In genomic region chr1:109136766-109137165, GRCh38 we compare ENCODE assay signal across 18 cellular contexts. TPM values are rescaled to one million over a fixed set of nuclear protein-coding genes. Genes with fewer than 3 reads are reported as not detected.
DNase-seq lines count a peak whose midpoint lies in the region; FAIRE-seq and TF ChIP-seq lines count a peak whose summit lies in the region.
"Had no signal": no experiment of that assay in that cellular context is flagged by ENCODE, and none has a peak within 500 bp of the region (broad histone marks: within the 10 kb centered on the region; RNA-seq: fewer than 3 reads in every experiment).

No MANE protein-coding gene starts in this region.

- no peaks in the 10 kb centered on the region for H3K79me2 ChIP-seq in H1 (ENCODE audit: control insufficient read depth in 1 of 2, insufficient read depth in 2 of 2, low read length in 2 of 2)

- CTCF ChIA-PET in H1 (lab: Charles Lee; ENCODE audit: partially characterized antibody) = no interaction called here

- no peaks in the 10 kb centered on the region for H3K79me1 ChIP-seq in H1 (ENCODE audit: low read depth, low read length)

- H3K27ac ChIP-seq in Peyer's patch (peak overlapping the region in 3 of 4 donors; percentile 72 to 88 (median 87)), H1 (ENCODE audit: low read depth, low read length) (no peak overlapping the region), transverse colon (peak overlapping the region; percentile 76 to 90 (median 88))
- H3K27ac ChIP-seq: HL-60 had no signal

- H3K36me3 ChIP-seq in Peyer's patch = no peaks in the 10 kb centered on the region
- H3K36me3 ChIP-seq in H1 (ENCODE audit: control insufficient read depth in 2 of 4, insufficient read depth in 4 of 4, low read length in 3 of 4) = no peaks in the 10 kb centered on the region
- H3K36me3 ChIP-seq in transverse colon = no peaks in the 10 kb centered on the region
- H3K36me3 ChIP-seq: BE2C had no signal

- H3K27me3 ChIP-seq in Peyer's patch (no peaks in the 10 kb centered on the region), H1 (replicated peaks in 1 of 4; ENCODE audit: control insufficient read depth in 3 of 4, extremely low read depth in 1 of 4, insufficient read depth in 3 of 4, low read length in 3 of 4) (no peaks in the 10 kb centered on the region), transverse colon (no peaks in the 10 kb centered on the region)
- H3K27me3 ChIP-seq: BE2C had no signal

- no peak for TF ChIP-seq EP300 in H1 (IDR thresholded peaks at IDR 0.05; ENCODE audit: borderline replicate concordance in 1 of 2, low read depth in 2 of 2, low read length in 2 of 2)
- peak; percentile 66 for TF ChIP-seq EP300 in transverse colon (IDR thresholded peaks at IDR 0.05; ENCODE audit: low read depth)

- H2BK120ac ChIP-seq in H1 (replicated peaks; ENCODE audit: low read depth, low read length) = no peak overlapping the region

- peak overlapping the region in 2 of 3 experiments; percentile 65 to 82 for H3K27ac Mint-ChIP-seq in nephron
- H3K27ac Mint-ChIP-seq: H9 had no signal

- H3K4me3 ChIP-seq in Peyer's patch (peak overlapping the region in 1 of 4 donors; percentile 14), H1 (ENCODE audit: extremely low read depth in 1 of 4, insufficient read depth in 2 of 4, low read depth in 3 of 4, low read length in 4 of 4) (no peak overlapping the region), transverse colon (no peak overlapping the region)

- TF ChIP-seq POLR2A in Peyer's patch (IDR thresholded peaks at IDR 0.05) = no peak
- TF ChIP-seq POLR2A in H1 (IDR thresholded peaks at IDR 0.05; ENCODE audit: control extremely low read depth in 1 of 2, low read depth in 2 of 2, low read length in 2 of 2) = no peak
- TF ChIP-seq POLR2A in transverse colon (IDR thresholded peaks at IDR 0.05) = no peak

- no peak for TF ChIP-seq CTCF in Peyer's patch (IDR thresholded peaks at IDR 0.05)
- TF ChIP-seq CTCF in H1 (IDR thresholded peaks at IDR 0.05; ENCODE audit: control extremely low read depth in 1 of 3, insufficient read depth in 1 of 3, low read depth in 1 of 3, low read length in 3 of 3) = no peak
- no peak for TF ChIP-seq CTCF in nephron (IDR thresholded peaks at IDR 0.05; ENCODE audit: unreplicated experiment in 3 of 3)
- no peak for TF ChIP-seq CTCF in transverse colon (IDR thresholded peaks at IDR 0.05)

- no peak overlapping the region; the same call in 1 of the 2 replicates for H4K8ac ChIP-seq in H1 (ENCODE audit: extremely low read depth, insufficient read depth, low read length)

- DNase-seq in Peyer's patch = peak in 1 of 3 donors; percentile 53
- DNase-seq in H1 (ENCODE audit: low read depth in 1 of 2, low spot score in 2 of 2) = no peak
- DNase-seq in transverse colon = peak; percentile 37
- DNase-seq in SIG-M5 (lab: John Stamatoyannopoulos, UW) = no peak
- DNase-seq in midbrain (lab: John Stamatoyannopoulos, UW) = no peak
- no peak for DNase-seq in LoVo (ENCODE audit: low spot score)
- DNase-seq: BE2C, DMS79, H9, KG1, NCI-H1092 treated with DMSO at 0.1 percent for 48 hours, NCI-H1436 treated with DMSO at 0.1 percent for 48 hours, NCI-H1930, NCI-H2227 treated with DMSO at 0.1 percent for 48 hours, NCI-H510A treated with DMSO at 0.1 percent for 48 hours, OCI-M1 had no signal

- WGBS in H1 (ENCODE audit: extremely low coverage in 1 of 2, insufficient coverage in 1 of 2, insufficient read length in 1 of 2, insufficient replicate concordance in 2 of 2, low coverage in 1 of 2, low lambda C conversion rate in 2 of 2, missing lambda C conversion rate in 1 of 2), 2 experiments = 82% methylated on average over 6 of the region's 6 CpGs; no CpG with 5 or more reads in 1 of the 2 experiments
- WGBS in transverse colon (ENCODE audit: low coverage in 1 of 2), 2 donors = 44 to 51% methylated on average over 3 to 6 of the region's 6 CpGs

- in situ Hi-C loops in transverse colon (cut with MboI; ENCODE audit: low pct_ligation_motif_present in 1 of 4, low pct_unique_long_range_greater_than_20kb in 1 of 4, low sequenced_read_pairs in 3 of 4) = no loop called here

- H3K23ac ChIP-seq in H1 (ENCODE audit: insufficient read length) = no peak overlapping the region

- no peak overlapping the region for H2AK5ac ChIP-seq in H1 (ENCODE audit: low read depth, low read length)

- no peaks in the 10 kb centered on the region for H3K27me3 Mint-ChIP-seq in nephron (ENCODE audit: low read depth)

- no peak overlapping the region for H4K91ac ChIP-seq in H1 (replicated peaks; ENCODE audit: insufficient read length, low read length)

- H3K9ac ChIP-seq in H1 (replicated peaks in 1 of 4; ENCODE audit: extremely low read depth in 1 of 4, low read depth in 3 of 4, low read length in 3 of 4) = no peak overlapping the region

- no peak for FAIRE-seq in H1 (lab: Jason Lieb, UNC)

- no peak overlapping the region for H3K18ac ChIP-seq in H1 (ENCODE audit: extremely low read depth, low read length)

- H3K4me1 ChIP-seq in Peyer's patch = peaks cover 0 to 27% (median 3%) of the 10 kb centered on the region in 4 donors
- H3K4me1 ChIP-seq in H1 (replicated peaks in 1 of 4; ENCODE audit: control insufficient read depth in 3 of 4, insufficient read depth in 4 of 4, low read length in 3 of 4) = no peaks in the 10 kb centered on the region
- H3K4me1 ChIP-seq in transverse colon = peaks cover 3 to 57% (median 35%) of the 10 kb centered on the region in 4 donors

- no peak overlapping the region for H3K4me2 ChIP-seq in H1 (ENCODE audit: insufficient read depth in 1 of 2, low read depth in 2 of 2, low read length in 2 of 2)

- no peaks in the 10 kb centered on the region for H4K20me1 ChIP-seq in H1 (replicated peaks in 1 of 2; ENCODE audit: control insufficient read depth in 1 of 2, insufficient read depth in 2 of 2, low read length in 2 of 2)

- H3K23me2 ChIP-seq in H1 (ENCODE audit: low read depth, low read length) = no peaks in the 10 kb centered on the region

- no peak overlapping the region; the same call in 1 of the 2 replicates for H2AFZ ChIP-seq in H1 (ENCODE audit: low read length)

- H2BK5ac ChIP-seq in H1 (ENCODE audit: low read depth, low read length) = no peak overlapping the region

- no peak overlapping the region for H3K4ac ChIP-seq in H1 (replicated peaks; ENCODE audit: insufficient read length, low read depth, low read length)

- no peak for TF ChIP-seq RAD21 in H1 (IDR thresholded peaks at IDR 0.05 in 1 of 2, conservative IDR thresholded peaks at IDR 0.05 in 1 of 2; ENCODE audit: low read depth in 2 of 2, low read length in 2 of 2)

- POLR2A ChIA-PET in H1 (lab: Charles Lee; ENCODE audit: partially characterized antibody) = no interaction called here

- H3K56ac ChIP-seq in H1 (replicated peaks; ENCODE audit: insufficient read length, low read depth, low read length) = no peak overlapping the region

- no peak overlapping the region for H2BK12ac ChIP-seq in H1 (ENCODE audit: low read depth, low read length)

- H3K9me3 ChIP-seq in Peyer's patch (no peaks in the 10 kb centered on the region), H1 (ENCODE audit: insufficient read depth in 2 of 2, low read depth in 1 of 2, low read length in 1 of 2) (no peaks in the 10 kb centered on the region), transverse colon (no peaks in the 10 kb centered on the region)
- H3K9me3 ChIP-seq: BE2C had no signal

- intact Hi-C loops in transverse colon (cut with DNase I; ENCODE audit: low total_unique reads) = no loop called here

- peak overlapping the region; percentile 88 for H3K14ac ChIP-seq in H1 (ENCODE audit: insufficient read length)

- H2BK15ac ChIP-seq in H1 (ENCODE audit: low read length) = no peak overlapping the region

- no peak overlapping the region for H3K4me3 Mint-ChIP-seq in nephron
- H3K4me3 Mint-ChIP-seq: H9 had no signal

- no peaks in the 10 kb centered on the region for H3K36me3 Mint-ChIP-seq in nephron (ENCODE audit: low read depth)

- no peak overlapping the region for H2BK20ac ChIP-seq in H1 (ENCODE audit: low read length)

- H3K9me3 Mint-ChIP-seq in nephron = no peaks in the 10 kb centered on the region
- H3K9me3 Mint-ChIP-seq: H9 had no signal

- no peak overlapping the region for H4K5ac ChIP-seq in H1 (ENCODE audit: insufficient read length, low read depth, low read length)

- H3K4me1 Mint-ChIP-seq in nephron = peaks cover 12% of the 10 kb centered on the region
- H3K4me1 Mint-ChIP-seq: H9 had no signal

TF ChIP-seq in H1, 55 proteins besides CTCF, POLR2A, EP300 and RAD21:
- no peak for TF ChIP-seq NRF1 (IDR thresholded peaks at IDR 0.05; ENCODE audit: low read depth, low read length)
- no peak for TF ChIP-seq BACH1 (IDR thresholded peaks at IDR 0.05; ENCODE audit: low read length)
- no peak for TF ChIP-seq POLR2AphosphoS5 (IDR thresholded peaks at IDR 0.05; ENCODE audit: low read depth, low read length)
- no peak for TF ChIP-seq SIX5 (IDR thresholded peaks at IDR 0.05; ENCODE audit: low read depth, low read length)

RNA-seq across cellular contexts. Expression of gene ELAPOR1, which starts 22.9 kb away (rescaled TPM):
- total RNA-seq in Peyer's patch = 100 to 1,000 TPM in 2 of 4 donors, 10 to 100 TPM in 2; 57.8 to 138 (median 98.0) TPM
- total RNA-seq in H1 (2021; fragmentation: NEBNext Ultra II Directional; extraction: Animal tissue kit (Norgen Biotek cat#: 25700)) = 1.2 TPM in 2 replicates
- 2.5 and 3.1 TPM in 2 replicates for polyA plus RNA-seq in H1 (2011; rRNA removed)
- polyA plus RNA-seq in H1 (2011; cell fraction: cytosol; rRNA removed) = 2.5 TPM
- 4.4 TPM for polyA plus RNA-seq in H1 (2011; cell fraction: nucleus; rRNA removed)
- polyA plus RNA-seq in H1 (2012, experiment 1 of 2) = 0.62 to 1.2 TPM (median 0.89 TPM) in 4 replicates
- 0.92 TPM for polyA plus RNA-seq in H1 (2012, experiment 2 of 2)
- 1.3 TPM for polyA plus RNA-seq in H1 (2013, experiment 1 of 2)
- polyA plus RNA-seq in H1 (2013, experiment 2 of 2) = 1.0 TPM
- polyA minus RNA-seq in H1 (2011; rRNA and poly(A)+ RNA removed) = 2.1 and 4.1 TPM in 2 replicates
- polyA minus RNA-seq in H1 (2011; cell fraction: cytosol; rRNA and poly(A)+ RNA removed) = 1.2 TPM
- polyA minus RNA-seq in H1 (2011; cell fraction: nucleus; rRNA and poly(A)+ RNA removed) = 1.7 TPM
- total RNA-seq in transverse colon = 10 to 100 TPM; 19.5 to 72.2 (median 38.4) TPM

RNA-seq across cellular contexts. Expression of gene TMEM167B, which starts 46.2 kb away (rescaled TPM):
- total RNA-seq in Peyer's patch (10 to 100 TPM; 11.3 to 17.3 (median 13.7) TPM), transverse colon (10 to 100 TPM in 3 of 4 donors, 1 to 10 TPM in 1; 2.2 to 23.0 (median 18.8) TPM)
- total RNA-seq in H1 (2021; fragmentation: NEBNext Ultra II Directional; extraction: Animal tissue kit (Norgen Biotek cat#: 25700)) = 14.2 and 14.8 TPM in 2 replicates
- polyA plus RNA-seq in H1 (2011; rRNA removed) = 3.5 and 3.6 TPM in 2 replicates
- 6.5 TPM for polyA plus RNA-seq in H1 (2011; cell fraction: cytosol; rRNA removed)
- polyA plus RNA-seq in H1 (2011; cell fraction: nucleus; rRNA removed) = 4.0 TPM
- polyA plus RNA-seq in H1 (2012, experiment 1 of 2) = 10.2 to 13.5 TPM (median 12.5 TPM) in 4 replicates
- 1.9 TPM for polyA plus RNA-seq in H1 (2012, experiment 2 of 2)
- 10.1 TPM for polyA plus RNA-seq in H1 (2013, experiment 1 of 2)
- 11.6 TPM for polyA plus RNA-seq in H1 (2013, experiment 2 of 2)
- polyA minus RNA-seq in H1 (2011; rRNA and poly(A)+ RNA removed) = 9.6 and 10.8 TPM in 2 replicates
- 4.9 TPM for polyA minus RNA-seq in H1 (2011; cell fraction: cytosol; rRNA and poly(A)+ RNA removed)
- polyA minus RNA-seq in H1 (2011; cell fraction: nucleus; rRNA and poly(A)+ RNA removed) = 4.3 TPM
